Comparison of ENCODE assay signal across 9 cellular contexts in genomic region chr17:2013220-2013993, GRCh38. TPM values are rescaled to one million over a fixed set of nuclear protein-coding genes. Genes with fewer than 3 reads are reported as not detected.
DNase-seq lines count a peak whose midpoint lies in the region; TF ChIP-seq lines count a peak whose summit lies in the region.
"Not testable (repeated sequence)": the region's sequence is repeated elsewhere in the genome, so short reads cannot be mapped to it uniquely, and the experiment has no call there.
"Had no signal": no experiment of that assay in that cellular context is flagged by ENCODE, and none has a peak within 500 bp of the region (broad histone marks: within the 10 kb centered on the region; RNA-seq: fewer than 3 reads in every experiment).

No MANE protein-coding gene starts in this region.

- H3K4me1 ChIP-seq in adipocyte (ENCODE audit: control insufficient read depth, insufficient read depth, low read length) (peaks cover 63% of the 10 kb centered on the region), neural progenitor cell (peaks cover 12% of the 10 kb centered on the region), vagina (peaks cover 22% of the 10 kb centered on the region)
- not testable (repeated sequence) for H3K4me1 ChIP-seq in prostate gland (replicated peaks)

- peaks cover 12% of the 10 kb centered on the region for H4K20me1 ChIP-seq in neural progenitor cell (ENCODE audit: low read depth)

- intact Hi-C loops in prostate gland (cut with DNase I); vagina (cut with DNase I): not testable (repeated sequence)

- not testable (repeated sequence) for TF ChIP-seq POLR2A in prostate gland (IDR thresholded peaks at IDR 0.05); vagina (IDR thresholded peaks at IDR 0.05)

- H2AFZ ChIP-seq in neural progenitor cell (replicated peaks) = not testable (repeated sequence)

- H3K4me3 Mint-ChIP-seq in neural progenitor cell = not testable (repeated sequence)

- H3K9me3 ChIP-seq in adipocyte (ENCODE audit: control insufficient read depth, low read length); neural progenitor cell (ENCODE audit: low read depth); prostate gland; vagina: not testable (repeated sequence)

- not testable (repeated sequence) for H3K79me2 ChIP-seq in neural progenitor cell (ENCODE audit: low read depth)

- H3F3A ChIP-seq in neural progenitor cell (ENCODE audit: low read depth) = peaks cover 15% of the 10 kb centered on the region

- not testable (repeated sequence) for H3K4me3 ChIP-seq in adipocyte (ENCODE audit: low read length); coronary artery; neural progenitor cell; prostate gland; vagina

- H3K4me2 ChIP-seq in neural progenitor cell = not testable (repeated sequence)

- peak; percentile 30 for DNase-seq in EL
- peak; percentile 14 for DNase-seq in NCI-H69 (lab: John Stamatoyannopoulos, UW)
- peak; percentile 28 for DNase-seq in adipocyte (ENCODE audit: low read depth)
- DNase-seq in coronary artery (ENCODE audit: low spot score); neural progenitor cell (ENCODE audit: low spot score); prostate gland (ENCODE audit: low spot score); vagina (ENCODE audit: extremely low spot score in 2 of 2): not testable (repeated sequence)

- H3K27me3 ChIP-seq in adipocyte (replicated peaks; ENCODE audit: control insufficient read depth, insufficient read depth, low read length) = peaks cover 15% of the 10 kb centered on the region
- peaks cover 66% of the 10 kb centered on the region for H3K27me3 ChIP-seq in neural progenitor cell
- H3K27me3 ChIP-seq in prostate gland (replicated peaks; ENCODE audit: insufficient read depth); vagina: not testable (repeated sequence)

- peaks cover 46% of the 10 kb centered on the region for H3K4me1 Mint-ChIP-seq in neural progenitor cell

- not testable (repeated sequence) for TF ChIP-seq CTCF in 22Rv1 (IDR thresholded peaks at IDR 0.05); coronary artery (IDR thresholded peaks at IDR 0.05); neural progenitor cell (IDR thresholded peaks at IDR 0.05); prostate gland (IDR thresholded peaks at IDR 0.05); vagina (IDR thresholded peaks at IDR 0.05)

- 61% methylated on average over 6 of the region's 6 CpGs for WGBS in prostate gland

- H3K36me3 Mint-ChIP-seq in neural progenitor cell = not testable (repeated sequence)

- H3K9me3 Mint-ChIP-seq in neural progenitor cell = not testable (repeated sequence)

- peak overlapping the region; percentile 14 for H3K27ac Mint-ChIP-seq in neural progenitor cell

- not testable (repeated sequence) for H3K36me3 ChIP-seq in adipocyte (ENCODE audit: control insufficient read depth, insufficient read depth, low read length, severe bottlenecking); neural progenitor cell; prostate gland; vagina

- H3K27ac ChIP-seq in 22Rv1 (peak overlapping the region; percentile 89), coronary artery (peak overlapping the region; percentile 46 to 69), prostate gland (peak overlapping the region; percentile 66 to 86), vagina (peak overlapping the region; percentile 74)
- not testable (repeated sequence) for H3K27ac ChIP-seq in neural progenitor cell

- H3K9ac ChIP-seq in adipocyte (ENCODE audit: low read length) = peak overlapping the region; percentile 36
- H3K9ac ChIP-seq in neural progenitor cell = not testable (repeated sequence)

- peaks cover 19% of the 10 kb centered on the region for H3K27me3 Mint-ChIP-seq in neural progenitor cell (ENCODE audit: insufficient read depth, low read depth)

RNA-seq across cellular contexts. Expression of gene RTN4RL1, which starts 11.7 kb away (rescaled TPM):
- total RNA-seq in neural progenitor cell (ENCODE audit: low replicate concordance) (3.4 and 7.2 TPM in 2 replicates), prostate gland (10 to 100 TPM in 1 of 2 donors, 1 to 10 TPM in 1; 8.3 to 21.5 TPM), vagina (3.7 TPM)
- total RNA-seq: HT-29 had no signal

RNA-seq across cellular contexts. Expression of gene DPH1, which starts 16.5 kb away (rescaled TPM):
- total RNA-seq in neural progenitor cell (ENCODE audit: low replicate concordance) = 21.1 and 28.0 TPM in 2 replicates
- 10 to 100 TPM; 61.4 to 84.1 TPM for total RNA-seq in prostate gland
- total RNA-seq in vagina = 43.0 TPM

RNA-seq across cellular contexts. Expression of gene OVCA2, which starts 28.4 kb away (rescaled TPM):
- total RNA-seq in neural progenitor cell (ENCODE audit: low replicate concordance) (5.4 and 23.1 TPM in 2 replicates), prostate gland (10 to 100 TPM; 52.2 to 57.5 TPM), vagina (24.3 TPM)

RNA-seq across cellular contexts. Expression of gene HIC1, which starts 41.5 kb away (rescaled TPM):
- total RNA-seq in neural progenitor cell (ENCODE audit: low replicate concordance) (0.62 TPM in 1 of 2 replicates, not detected in the other), prostate gland (10 to 100 TPM; 20.5 to 33.1 TPM), vagina (33.1 TPM)
